Comparison of ENCODE assay signal across 15 cellular contexts in genomic region chr12:130053641-130054040, GRCh38.
DNase-seq lines count a peak whose midpoint lies in the region; ATAC-seq and TF ChIP-seq lines count a peak whose summit lies in the region.
"Had no signal": no experiment of that assay in that cellular context is flagged by ENCODE, and none has a peak within 500 bp of the region (broad histone marks: within the 10 kb centered on the region; RNA-seq: fewer than 3 reads in every experiment).

No MANE protein-coding gene starts in this region.

- no peaks in the 10 kb centered on the region for H3K36me3 ChIP-seq in DND-41 (ENCODE audit: insufficient read depth, low read length)
- no peaks in the 10 kb centered on the region for H3K36me3 ChIP-seq in WERI-Rb-1
- H3K36me3 ChIP-seq: BLaER1 treated with 17β-estradiol and CSF1 and Interleukin-3, amounts not matched to agents 10 nM and 100 nM had no signal

- peaks cover 53% of the 10 kb centered on the region for H3K27me3 Mint-ChIP-seq in neural crest cell (ENCODE audit: low read depth)

- H3K4me2 ChIP-seq in DND-41 (ENCODE audit: insufficient read depth, low read length): no peak overlapping the region
- H3K4me2 ChIP-seq: BLaER1 treated with 17β-estradiol and CSF1 and Interleukin-3, amounts not matched to agents 10 nM and 100 nM; smooth muscle cell had no signal

- no peak overlapping the region for H2AFZ ChIP-seq in DND-41 (ENCODE audit: low read depth, low read length)

- peaks cover 5% of the 10 kb centered on the region for H3K9me3 Mint-ChIP-seq in neural crest cell

- no peak overlapping the region for H3K9ac ChIP-seq in DND-41 (ENCODE audit: low read depth, low read length)
- H3K9ac ChIP-seq: BLaER1 treated with 17β-estradiol and CSF1 and Interleukin-3, amounts not matched to agents 10 nM and 100 nM had no signal

- H3K4me3 Mint-ChIP-seq in neural crest cell: no peak overlapping the region

- H3K4me3 ChIP-seq in DND-41 (ENCODE audit: low read depth in 1 of 2, low read length in 2 of 2) (no peak overlapping the region), WERI-Rb-1 (ENCODE audit: low read depth, low read length) (no peak overlapping the region)
- H3K4me3 ChIP-seq: BLaER1 treated with 17β-estradiol and CSF1 and Interleukin-3, amounts not matched to agents 10 nM and 100 nM; smooth muscle cell had no signal

- no peaks in the 10 kb centered on the region for H3K36me3 Mint-ChIP-seq in neural crest cell (ENCODE audit: low read depth)

- ATAC-seq in DND-41 (ENCODE audit: insufficient read depth, low read depth) (peak; percentile 18; the same call in 2 of the 3 replicates), GM21737 (IDR thresholded peaks at IDR 0.05; ENCODE audit: unreplicated experiment) (no peak), HG03571 (IDR thresholded peaks at IDR 0.05; ENCODE audit: unreplicated experiment) (no peak)
- ATAC-seq: SK-N-SH treated with all-trans-retinoic acid at 6 μM for 48 hours had no signal

- no peaks in the 10 kb centered on the region for H3K79me2 ChIP-seq in DND-41 (ENCODE audit: insufficient read depth, low read length)

- DNase-seq in DND-41 (peak; percentile 7), NCI-H128 (lab: John Stamatoyannopoulos, UW; ENCODE audit: unreplicated experiment) (peak; percentile 17), WERI-Rb-1 (peak; percentile 50), neural crest cell (ENCODE audit: low read depth, low spot score) (peak; percentile 12), H4 (ENCODE audit: low spot score) (no peak)
- DNase-seq: activated effector memory CD4-positive, alpha-beta T cell treated with Interleukin-2 at 50 U/mL for 16 hours; Kasumi-1; NCI-H2029 treated with DMSO at 0.1 percent for 48 hours; OCI-M1; stimulated activated naive CD4-positive, alpha-beta T cell treated with Interleukin-2 at 50 U/mL for 16 hours had no signal

- H3K9me3 ChIP-seq in DND-41 (ENCODE audit: insufficient read depth, low read length, severe bottlenecking): no peaks in the 10 kb centered on the region
- no peaks in the 10 kb centered on the region for H3K9me3 ChIP-seq in WERI-Rb-1 (ENCODE audit: severe bottlenecking)

- H3K4me1 Mint-ChIP-seq in neural crest cell: peaks cover 19% of the 10 kb centered on the region

- no peak overlapping the region for H3K27ac Mint-ChIP-seq in neural crest cell (ENCODE audit: unreplicated experiment)

- no peaks in the 10 kb centered on the region for H3K4me1 ChIP-seq in DND-41 (ENCODE audit: insufficient read depth, low read length)
- H3K4me1 ChIP-seq: BLaER1 treated with 17β-estradiol and CSF1 and Interleukin-3, amounts not matched to agents 10 nM and 100 nM had no signal

- H3K27ac ChIP-seq in DND-41 (ENCODE audit: low read length): no peak overlapping the region
- no peak overlapping the region for H3K27ac ChIP-seq in WERI-Rb-1
- H3K27ac ChIP-seq: BLaER1 treated with 17β-estradiol and CSF1 and Interleukin-3, amounts not matched to agents 10 nM and 100 nM had no signal

- H4K20me1 ChIP-seq in DND-41 (ENCODE audit: insufficient read depth, low read length): peaks cover 3% of the 10 kb centered on the region

- H3K27me3 ChIP-seq in DND-41 (ENCODE audit: insufficient read depth, low read length, poor library complexity) (peaks cover 9% of the 10 kb centered on the region), WERI-Rb-1 (ENCODE audit: insufficient read depth, low read depth, severe bottlenecking) (no peaks in the 10 kb centered on the region)

- TF ChIP-seq CTCF in DND-41 (IDR thresholded peaks at IDR 0.05; ENCODE audit: borderline replicate concordance, extremely low read depth, low read length, poor library complexity, severe bottlenecking) (no peak), WERI-Rb-1 (IDR thresholded peaks at IDR 0.05; ENCODE audit: low read depth, low read length) (no peak), neural crest cell (conservative IDR thresholded peaks at IDR 0.05) (no peak)
